Comparison of ENCODE assay signal across 18 cellular contexts in genomic region chr4:12122316-12122715, GRCh38.
"Had no signal": no experiment of that assay in that cellular context is flagged by ENCODE, and none has a peak within 500 bp of the region (broad histone marks: within the 10 kb centered on the region; RNA-seq: fewer than 3 reads in every experiment).

No MANE protein-coding gene starts in this region.

- H3K27ac ChIP-seq: epithelial cell of prostate, foreskin keratinocyte had no signal

- DNase-seq: activated CD4-positive, alpha-beta T cell treated with anti-CD3 and anti-CD28 coated beads, Interleukin-2, amount 10 ng/mL, durations not matched to agents 7 days and 5 days; activated CD8-positive, alpha-beta T cell treated with anti-CD3 and anti-CD28 coated beads, Interleukin-2, amount 10 ng/mL, durations not matched to agents 7 days and 5 days; activated naive CD4-positive, alpha-beta T cell treated with Interleukin-2 at 50 U/mL for 16 hours; activated naive CD8-positive, alpha-beta T cell treated with anti-CD3 and anti-CD28 coated beads, Interleukin-2, amount 10 ng/mL, durations not matched to agents 7 days and 5 days; activated T-cell treated with anti-CD3 and anti-CD28 coated beads, Interleukin-2, amount 50 U/mL, for 24 hours; caudate nucleus; dorsolateral prefrontal cortex; foreskin keratinocyte; hypothalamus; islet precursor cell; mammary epithelial cell; naive thymus-derived CD4-positive, alpha-beta T cell; stimulated activated CD4-positive, alpha-beta T cell treated with anti-CD3 and anti-CD28 coated beads, Interleukin-12 subunit alpha, Interleukin-12 subunit beta, amount 100 ng/mL, for 4 hours; stimulated activated CD4-positive, alpha-beta T cell treated with anti-CD3 and anti-CD28 coated beads, Interleukin-1b, Interleukin-23, amount 100 ng/mL, for 48 hours; stimulated activated CD8-positive, alpha-beta memory T cell treated with anti-CD3 and anti-CD28 coated beads, Interleukin-4, amount 100 ng/mL, for 48 hours; stimulated activated naive CD4-positive, alpha-beta T cell; T-cell had no signal

- ATAC-seq: activated CD8-positive, alpha-beta T cell treated with anti-CD3 and anti-CD28 coated beads, Interleukin-2, amount 10 ng/mL, durations not matched to agents 7 days and 5 days; foreskin keratinocyte; naive thymus-derived CD4-positive, alpha-beta T cell; T-cell had no signal
